In the genomic region with DNA sequence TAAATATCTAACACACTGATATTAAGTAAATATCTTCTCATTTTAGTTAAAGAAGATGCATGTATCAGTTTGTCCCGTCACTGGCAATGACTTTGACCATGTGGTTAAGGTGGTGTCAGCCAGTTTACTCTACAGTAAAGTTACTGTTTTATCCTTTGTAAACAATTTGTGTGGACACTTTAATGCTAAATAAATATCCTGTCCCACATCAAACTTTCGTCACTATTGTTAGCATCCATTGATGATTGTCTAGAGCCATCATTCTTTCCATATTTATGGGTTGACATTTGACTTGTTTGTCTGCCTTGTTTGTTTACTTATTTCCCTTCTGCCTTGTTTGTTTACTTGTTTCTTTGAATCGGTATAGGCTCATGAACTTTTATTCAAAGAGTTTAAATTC, we compare ENCODE assay signal across 1 cellular context.
TF ChIP-seq lines count a peak whose summit lies in the region.

No MANE protein-coding gene starts in this region.

TF ChIP-seq in HepG2, 621 proteins besides CTCF, POLR2A, EP300 and RAD21 (continued from another document and continues in another):
- TF ChIP-seq, protein P1, sequence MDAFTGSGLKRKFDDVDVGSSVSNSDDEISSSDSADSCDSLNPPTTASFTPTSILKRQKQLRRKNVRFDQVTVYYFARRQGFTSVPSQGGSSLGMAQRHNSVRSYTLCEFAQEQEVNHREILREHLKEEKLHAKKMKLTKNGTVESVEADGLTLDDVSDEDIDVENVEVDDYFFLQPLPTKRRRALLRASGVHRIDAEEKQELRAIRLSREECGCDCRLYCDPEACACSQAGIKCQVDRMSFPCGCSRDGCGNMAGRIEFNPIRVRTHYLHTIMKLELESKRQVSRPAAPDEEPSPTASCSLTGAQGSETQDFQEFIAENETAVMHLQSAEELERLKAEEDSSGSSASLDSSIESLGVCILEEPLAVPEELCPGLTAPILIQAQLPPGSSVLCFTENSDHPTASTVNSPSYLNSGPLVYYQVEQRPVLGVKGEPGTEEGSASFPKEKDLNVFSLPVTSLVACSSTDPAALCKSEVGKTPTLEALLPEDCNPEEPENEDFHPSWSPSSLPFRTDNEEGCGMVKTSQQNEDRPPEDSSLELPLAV (CRISPR knock-in tag; conservative IDR thresholded peaks at IDR 0.05; ENCODE audit: low read depth), result no peak
- 0 out of 2 replicates have a peak, but pooled peaks have one; percentile 17 for TF ChIP-seq FOXJ3 (CRISPR knock-in tag; IDR thresholded peaks at IDR 0.05; ENCODE audit: borderline replicate concordance)
- TF ChIP-seq, protein P2, sequence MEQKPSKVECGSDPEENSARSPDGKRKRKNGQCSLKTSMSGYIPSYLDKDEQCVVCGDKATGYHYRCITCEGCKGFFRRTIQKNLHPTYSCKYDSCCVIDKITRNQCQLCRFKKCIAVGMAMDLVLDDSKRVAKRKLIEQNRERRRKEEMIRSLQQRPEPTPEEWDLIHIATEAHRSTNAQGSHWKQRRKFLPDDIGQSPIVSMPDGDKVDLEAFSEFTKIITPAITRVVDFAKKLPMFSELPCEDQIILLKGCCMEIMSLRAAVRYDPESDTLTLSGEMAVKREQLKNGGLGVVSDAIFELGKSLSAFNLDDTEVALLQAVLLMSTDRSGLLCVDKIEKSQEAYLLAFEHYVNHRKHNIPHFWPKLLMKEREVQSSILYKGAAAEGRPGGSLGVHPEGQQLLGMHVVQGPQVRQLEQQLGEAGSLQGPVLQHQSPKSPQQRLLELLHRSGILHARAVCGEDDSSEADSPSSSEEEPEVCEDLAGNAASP (CRISPR knock-in tag; IDR thresholded peaks at IDR 0.05; ENCODE audit: borderline replicate concordance), result peak; percentile 78; the same call in 1 of the 2 replicates
- TF ChIP-seq NFE2 (CRISPR knock-in tag; IDR thresholded peaks at IDR 0.05), result no peak
- TF ChIP-seq ZNF44 (CRISPR knock-in tag; IDR thresholded peaks at IDR 0.05), result no peak
- TF ChIP-seq U2AF1 (optimal IDR thresholded peaks at IDR 0.05; ENCODE audit: low read depth, low read length), result no peak
- no peak for TF ChIP-seq NFATC3 (CRISPR knock-in tag; IDR thresholded peaks at IDR 0.05)
- TF ChIP-seq NR1H2 (CRISPR knock-in tag; IDR thresholded peaks at IDR 0.05; ENCODE audit: borderline replicate concordance, low read depth), result no peak
- TF ChIP-seq CREB1 (IDR thresholded peaks at IDR 0.05), result peak; percentile 30; the same call in 1 of the 2 replicates
- peak; percentile 45; the same call in 1 of the 2 replicates for TF ChIP-seq CREB1 (CRISPR knock-in tag; IDR thresholded peaks at IDR 0.05)
- no peak for TF ChIP-seq SCMH1 (CRISPR knock-in tag; IDR thresholded peaks at IDR 0.05; ENCODE audit: borderline replicate concordance)
- no peak for TF ChIP-seq ZNF234 (CRISPR knock-in tag; conservative IDR thresholded peaks at IDR 0.05)
- no peak for TF ChIP-seq ATM (IDR thresholded peaks at IDR 0.05; ENCODE audit: borderline replicate concordance)
- TF ChIP-seq ZNF773 (CRISPR knock-in tag; IDR thresholded peaks at IDR 0.05; ENCODE audit: borderline replicate concordance), result no peak
- TF ChIP-seq SUZ12 (IDR thresholded peaks at IDR 0.05; ENCODE audit: low read depth, low read length), result no peak
- TF ChIP-seq HNRNPL (IDR thresholded peaks at IDR 0.05; ENCODE audit: low read depth, low read length), result no peak
- no peak for TF ChIP-seq ZNF614 (CRISPR knock-in tag; IDR thresholded peaks at IDR 0.05; ENCODE audit: borderline replicate concordance)
- TF ChIP-seq MLLT10 (CRISPR knock-in tag; IDR thresholded peaks at IDR 0.05), result no peak
- TF ChIP-seq ZNF253 (CRISPR knock-in tag; IDR thresholded peaks at IDR 0.05; ENCODE audit: borderline replicate concordance), result no peak
- TF ChIP-seq ZFP36L2 (CRISPR knock-in tag; IDR thresholded peaks at IDR 0.05), result no peak
- TF ChIP-seq ZBTB7B (CRISPR knock-in tag; IDR thresholded peaks at IDR 0.05), result no peak
- no peak for TF ChIP-seq NR2C2 (CRISPR knock-in tag; IDR thresholded peaks at IDR 0.05; ENCODE audit: borderline replicate concordance)
- TF ChIP-seq SRSF1 (optimal IDR thresholded peaks at IDR 0.05; ENCODE audit: low read depth, low read length), result no peak
- TF ChIP-seq, protein P3, sequence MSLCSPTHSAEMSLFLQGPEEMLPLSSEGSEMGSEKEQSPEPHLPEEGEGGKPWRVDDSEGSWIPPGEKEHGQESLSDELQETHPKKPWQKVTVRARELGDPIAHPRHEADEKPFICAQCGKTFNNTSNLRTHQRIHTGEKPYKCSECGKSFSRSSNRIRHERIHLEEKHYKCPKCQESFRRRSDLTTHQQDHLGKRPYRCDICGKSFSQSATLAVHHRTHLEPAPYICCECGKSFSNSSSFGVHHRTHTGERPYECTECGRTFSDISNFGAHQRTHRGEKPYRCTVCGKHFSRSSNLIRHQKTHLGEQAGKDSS (CRISPR knock-in tag; IDR thresholded peaks at IDR 0.05; ENCODE audit: borderline replicate concordance, low read depth), result no peak
- TF ChIP-seq ATF1 (CRISPR knock-in tag; IDR thresholded peaks at IDR 0.05), result no peak
- TF ChIP-seq HMG20A (CRISPR knock-in tag; IDR thresholded peaks at IDR 0.05; ENCODE audit: borderline replicate concordance), result peak; percentile 96; the same call in 1 of the 2 replicates
- no peak for TF ChIP-seq ZNF607 (CRISPR knock-in tag; IDR thresholded peaks at IDR 0.05; ENCODE audit: borderline replicate concordance)
- TF ChIP-seq ZNF441 (CRISPR knock-in tag; IDR thresholded peaks at IDR 0.05; ENCODE audit: borderline replicate concordance), result no peak
- no peak for TF ChIP-seq ZSCAN20 (CRISPR knock-in tag; IDR thresholded peaks at IDR 0.05; ENCODE audit: borderline replicate concordance)
- TF ChIP-seq PCBP1 (IDR thresholded peaks at IDR 0.05; ENCODE audit: borderline replicate concordance, low read depth, low read length), result no peak
- TF ChIP-seq ZNF431 (CRISPR knock-in tag; IDR thresholded peaks at IDR 0.05; ENCODE audit: borderline replicate concordance, low read depth), result no peak
- no peak for TF ChIP-seq ESRRA (CRISPR knock-in tag; IDR thresholded peaks at IDR 0.05; ENCODE audit: low read depth)
- TF ChIP-seq, protein P4, sequence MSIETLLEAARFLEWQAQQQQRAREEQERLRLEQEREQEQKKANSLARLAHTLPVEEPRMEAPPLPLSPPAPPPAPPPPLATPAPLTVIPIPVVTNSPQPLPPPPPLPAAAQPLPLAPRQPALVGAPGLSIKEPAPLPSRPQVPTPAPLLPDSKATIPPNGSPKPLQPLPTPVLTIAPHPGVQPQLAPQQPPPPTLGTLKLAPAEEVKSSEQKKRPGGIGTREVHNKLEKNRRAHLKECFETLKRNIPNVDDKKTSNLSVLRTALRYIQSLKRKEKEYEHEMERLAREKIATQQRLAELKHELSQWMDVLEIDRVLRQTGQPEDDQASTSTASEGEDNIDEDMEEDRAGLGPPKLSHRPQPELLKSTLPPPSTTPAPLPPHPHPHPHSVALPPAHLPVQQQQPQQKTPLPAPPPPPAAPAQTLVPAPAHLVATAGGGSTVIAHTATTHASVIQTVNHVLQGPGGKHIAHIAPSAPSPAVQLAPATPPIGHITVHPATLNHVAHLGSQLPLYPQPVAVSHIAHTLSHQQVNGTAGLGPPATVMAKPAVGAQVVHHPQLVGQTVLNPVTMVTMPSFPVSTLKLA (IDR thresholded peaks at IDR 0.05), result no peak
- TF ChIP-seq ZNF430 (CRISPR knock-in tag; IDR thresholded peaks at IDR 0.05), result no peak
- TF ChIP-seq ZNF772 (CRISPR knock-in tag; IDR thresholded peaks at IDR 0.05), result no peak
- TF ChIP-seq, protein P5, sequence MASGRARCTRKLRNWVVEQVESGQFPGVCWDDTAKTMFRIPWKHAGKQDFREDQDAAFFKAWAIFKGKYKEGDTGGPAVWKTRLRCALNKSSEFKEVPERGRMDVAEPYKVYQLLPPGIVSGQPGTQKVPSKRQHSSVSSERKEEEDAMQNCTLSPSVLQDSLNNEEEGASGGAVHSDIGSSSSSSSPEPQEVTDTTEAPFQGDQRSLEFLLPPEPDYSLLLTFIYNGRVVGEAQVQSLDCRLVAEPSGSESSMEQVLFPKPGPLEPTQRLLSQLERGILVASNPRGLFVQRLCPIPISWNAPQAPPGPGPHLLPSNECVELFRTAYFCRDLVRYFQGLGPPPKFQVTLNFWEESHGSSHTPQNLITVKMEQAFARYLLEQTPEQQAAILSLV (CRISPR knock-in tag; IDR thresholded peaks at IDR 0.05; ENCODE audit: borderline replicate concordance), result no peak
- TF ChIP-seq ZBTB42 (CRISPR knock-in tag; IDR thresholded peaks at IDR 0.05), result no peak
- no peak for TF ChIP-seq NBN (conservative IDR thresholded peaks at IDR 0.05)
- TF ChIP-seq MAZ (IDR thresholded peaks at IDR 0.05; ENCODE audit: borderline replicate concordance, low read depth, low read length), result no peak
- TF ChIP-seq MAZ (CRISPR knock-in tag; IDR thresholded peaks at IDR 0.05; ENCODE audit: low read depth), result no peak
- TF ChIP-seq ZNF629 (CRISPR knock-in tag; conservative IDR thresholded peaks at IDR 0.05), result no peak
- TF ChIP-seq ZNF543 (CRISPR knock-in tag; IDR thresholded peaks at IDR 0.05), result no peak
- TF ChIP-seq KDM2A (CRISPR knock-in tag; IDR thresholded peaks at IDR 0.05; ENCODE audit: borderline replicate concordance, low read depth), result no peak
- TF ChIP-seq ETV6 (CRISPR knock-in tag; conservative IDR thresholded peaks at IDR 0.05), result no peak
- no peak for TF ChIP-seq ZNF710 (CRISPR knock-in tag; IDR thresholded peaks at IDR 0.05; ENCODE audit: borderline replicate concordance)
- no peak for TF ChIP-seq DMAP1 (CRISPR knock-in tag; IDR thresholded peaks at IDR 0.05)
- no peak for TF ChIP-seq ATF7-NPFF (CRISPR knock-in tag; IDR thresholded peaks at IDR 0.05; ENCODE audit: low read depth)
- TF ChIP-seq MAFF (IDR thresholded peaks at IDR 0.05; ENCODE audit: low read depth, low read length), result no peak
- TF ChIP-seq ZNF17 (CRISPR knock-in tag; IDR thresholded peaks at IDR 0.05), result no peak
- TF ChIP-seq SAP130 (CRISPR knock-in tag; IDR thresholded peaks at IDR 0.05; ENCODE audit: low read depth), result peak; percentile 75
- TF ChIP-seq ARNT2 (CRISPR knock-in tag; IDR thresholded peaks at IDR 0.05; ENCODE audit: low read depth), result no peak
- TF ChIP-seq USF2 (IDR thresholded peaks at IDR 0.05; ENCODE audit: low read depth, low read length), result no peak
- TF ChIP-seq USF2 (CRISPR knock-in tag; IDR thresholded peaks at IDR 0.05; ENCODE audit: borderline replicate concordance), result no peak
- no peak for TF ChIP-seq ATAD3A (CRISPR knock-in tag; IDR thresholded peaks at IDR 0.05)
- no peak for TF ChIP-seq TRIM24 (CRISPR knock-in tag; IDR thresholded peaks at IDR 0.05)
- TF ChIP-seq ELF3 (CRISPR knock-in tag; IDR thresholded peaks at IDR 0.05), result peak; percentile 65
- TF ChIP-seq SKIL (CRISPR knock-in tag; IDR thresholded peaks at IDR 0.05; ENCODE audit: borderline replicate concordance), result peak; percentile 58; the same call in 1 of the 2 replicates
- no peak for TF ChIP-seq ZNF850 (CRISPR knock-in tag; conservative IDR thresholded peaks at IDR 0.05)
- no peak for TF ChIP-seq ZNF33A (CRISPR knock-in tag; IDR thresholded peaks at IDR 0.05; ENCODE audit: borderline replicate concordance)
- TF ChIP-seq CHCHD3 (CRISPR knock-in tag; IDR thresholded peaks at IDR 0.05), result no peak
- TF ChIP-seq REL (CRISPR knock-in tag; conservative IDR thresholded peaks at IDR 0.05), result no peak
- no peak for TF ChIP-seq IKZF4 (CRISPR knock-in tag; IDR thresholded peaks at IDR 0.05; ENCODE audit: borderline replicate concordance, low read depth, not compliant biosample characterization)
- TF ChIP-seq ZBTB25 (CRISPR knock-in tag; IDR thresholded peaks at IDR 0.05), result no peak
